19 cellular contexts compared by ENCODE assay signal in genomic region chr5:90934091-90934719, GRCh38.
A peak's percentile ranks its signal among the peaks of the same experiment; 100 is the strongest.
DNase-seq lines count a peak whose midpoint lies in the region; ATAC-seq and TF ChIP-seq lines count a peak whose summit lies in the region.
"Had no signal": no experiment of that assay in that cellular context is flagged by ENCODE, and none has a peak within 500 bp of the region (broad histone marks: within the 10 kb centered on the region; RNA-seq: fewer than 3 reads in every experiment).

No MANE protein-coding gene starts in this region.

- H3K27ac ChIP-seq in smooth muscle cell (ENCODE audit: low read depth) (peak overlapping the region; percentile 36), gastrocnemius medialis (no peak overlapping the region)
- H3K27ac ChIP-seq: GM23248, HL-60, SJSA1 had no signal

- in situ Hi-C loops in gastrocnemius medialis (cut with MboI; ENCODE audit: low sequenced_read_pairs in 4 of 4) = loop anchor here (10.0 to 25.0 kb wide), 5 partner anchors 153 to 481 kb away; partner anchors contain the start of gene ARRDC3 (in 2 of the 4)

- no peaks in the 10 kb centered on the region for H4K20me1 ChIP-seq in smooth muscle cell (ENCODE audit: low read depth)

- no peak overlapping the region for H3K4me2 ChIP-seq in smooth muscle cell

- H3K36me3 ChIP-seq in smooth muscle cell (ENCODE audit: low read depth) = no peaks in the 10 kb centered on the region
- no peaks in the 10 kb centered on the region for H3K36me3 ChIP-seq in gastrocnemius medialis
- H3K36me3 ChIP-seq: SJSA1 had no signal

- peaks cover 4% of the 10 kb centered on the region for H3F3A ChIP-seq in smooth muscle cell (ENCODE audit: low read depth)

- intact Hi-C loops in Calu3 (cut with micrococcal nuclease; ENCODE audit: unreplicated experiment) = loop anchor here (5.0 to 10.0 kb wide), 2 partner anchors 123 to 481 kb away; no protein-coding TSS in a partner anchor
- intact Hi-C loops in left colon (cut with DNase I, micrococcal nuclease) = loop anchor here in 1 of 2 donors (5.0 kb wide), 2 partner anchors 168 to 453 kb away; no protein-coding TSS in a partner anchor
- intact Hi-C loops in gastrocnemius medialis (cut with DNase I; ENCODE audit: low total_unique reads) = loop anchor here (5.0 to 10.0 kb wide), 3 partner anchors 83 to 481 kb away; no protein-coding TSS in a partner anchor

- H3K27me3 Mint-ChIP-seq in Calu3 (ENCODE audit: unreplicated experiment) = no peaks in the 10 kb centered on the region
- H3K27me3 Mint-ChIP-seq in T-helper 17 cell = peaks cover 12% of the 10 kb centered on the region

- peaks cover 6% of the 10 kb centered on the region for H3K79me2 ChIP-seq in smooth muscle cell (ENCODE audit: low read depth)

- H3K4me1 Mint-ChIP-seq in Calu3 (ENCODE audit: low read depth, unreplicated experiment) (peaks cover 22% of the 10 kb centered on the region), T-helper 17 cell (no peaks in the 10 kb centered on the region)

- no peaks in the 10 kb centered on the region for H3K9me3 Mint-ChIP-seq in Calu3 (ENCODE audit: low read depth, unreplicated experiment)

- TF ChIP-seq CTCF in Calu3 (IDR thresholded peaks at IDR 0.05; ENCODE audit: unreplicated experiment) (no peak), smooth muscle cell (IDR thresholded peaks at IDR 0.05; ENCODE audit: borderline replicate concordance, insufficient read depth, poor library complexity, severe bottlenecking) (no peak), gastrocnemius medialis (IDR thresholded peaks at IDR 0.05 in 4 of 5, conservative IDR thresholded peaks at IDR 0.05 in 1 of 5) (no peak)

- DNase-seq in Calu3 (no peak), T-helper 17 cell (no peak), left colon (no peak), smooth muscle cell (lab: John Stamatoyannopoulos, UW; ENCODE audit: unreplicated experiment) (no peak), gastrocnemius medialis (no peak), SIG-M5 treated with dmso at 0.1 percent for 504 hours (lab: John Stamatoyannopoulos, UW; ENCODE audit: unreplicated experiment) (no peak)
- no peak for DNase-seq in activated T-cell treated with anti-CD3 and anti-CD28 coated beads, Interleukin-2, amount 50 U/mL, for 48 hours
- DNase-seq: ACHN; AML-193; CD4-positive, CD25-positive, alpha-beta regulatory T cell; GM23248; MV-4-11; NCI-H1417; NCI-H1930; NCI-H446 treated with DMSO at 0.1 percent for 48 hours; NK-92 treated with Interleukin-12 subunit alpha and Interleukin-12 subunit beta, amount 100 ng/mL, for 24 hours had no signal

- H3K9me3 ChIP-seq in T-helper 17 cell (ENCODE audit: control insufficient read depth, low read length, poor library complexity, severe bottlenecking) (no peaks in the 10 kb centered on the region), smooth muscle cell (replicated peaks; ENCODE audit: low read depth) (no peaks in the 10 kb centered on the region), gastrocnemius medialis (no peaks in the 10 kb centered on the region)
- H3K9me3 ChIP-seq: SJSA1 had no signal

- H3K27me3 ChIP-seq in smooth muscle cell (ENCODE audit: low read depth) (no peaks in the 10 kb centered on the region), gastrocnemius medialis (no peaks in the 10 kb centered on the region)
- H3K27me3 ChIP-seq: SJSA1 had no signal

- TF ChIP-seq POLR2A in gastrocnemius medialis (IDR thresholded peaks at IDR 0.05) = no peak

- H3K27ac Mint-ChIP-seq in Calu3 (ENCODE audit: unreplicated experiment) (peak overlapping the region; percentile 2), T-helper 17 cell (peak overlapping the region; percentile 32)
- H3K27ac Mint-ChIP-seq: CD4-positive, CD25-positive, alpha-beta regulatory T cell had no signal

- H3K36me3 Mint-ChIP-seq in Calu3 (ENCODE audit: insufficient read depth, unreplicated experiment) (no peaks in the 10 kb centered on the region), T-helper 17 cell (ENCODE audit: low read depth) (no peaks in the 10 kb centered on the region)
- H3K36me3 Mint-ChIP-seq: CD4-positive, CD25-positive, alpha-beta regulatory T cell had no signal

- H3K9ac ChIP-seq in smooth muscle cell (ENCODE audit: low read depth) = no peak overlapping the region
- H3K9ac ChIP-seq: GM23248 had no signal

- H2AFZ ChIP-seq in smooth muscle cell (ENCODE audit: low read depth) = peak overlapping the region; percentile 71
- H2AFZ ChIP-seq: GM23248 had no signal

- H3K4me3 ChIP-seq in smooth muscle cell (no peak overlapping the region), gastrocnemius medialis (no peak overlapping the region)
- H3K4me3 ChIP-seq: GM23248, SJSA1 had no signal

- 43% methylated on average over 5 of the region's 5 CpGs for WGBS in smooth muscle cell (ENCODE audit: low lambda C conversion rate)

- no peak overlapping the region for H3K4me3 Mint-ChIP-seq in Calu3 (ENCODE audit: low read depth, unreplicated experiment)
- H3K4me3 Mint-ChIP-seq in T-helper 17 cell = no peak overlapping the region
- H3K4me3 Mint-ChIP-seq: CD4-positive, CD25-positive, alpha-beta regulatory T cell had no signal

- CTCF ChIA-PET in Calu3 (lab: Charles Lee) = interaction anchor here (0.6 kb wide), 1 partner anchor 456 kb away, joined by 3 read pairs; no protein-coding TSS in a partner anchor

- no peak for ATAC-seq in T-helper 17 cell
- peak; percentile 60 for ATAC-seq in left colon
- ATAC-seq in gastrocnemius medialis = no peak
- ATAC-seq: HCT116 had no signal

- peaks cover 36% of the 10 kb centered on the region for H3K4me1 ChIP-seq in smooth muscle cell (ENCODE audit: low read depth)
- H3K4me1 ChIP-seq in gastrocnemius medialis = no peaks in the 10 kb centered on the region
- H3K4me1 ChIP-seq: SJSA1 had no signal

- BruUV-seq in Calu3 (replicated peaks; lab: Mats Ljungman, UMichigan) = no TSS peak
